Comparison of ENCODE assay signal across 24 cellular contexts in the genomic region with DNA sequence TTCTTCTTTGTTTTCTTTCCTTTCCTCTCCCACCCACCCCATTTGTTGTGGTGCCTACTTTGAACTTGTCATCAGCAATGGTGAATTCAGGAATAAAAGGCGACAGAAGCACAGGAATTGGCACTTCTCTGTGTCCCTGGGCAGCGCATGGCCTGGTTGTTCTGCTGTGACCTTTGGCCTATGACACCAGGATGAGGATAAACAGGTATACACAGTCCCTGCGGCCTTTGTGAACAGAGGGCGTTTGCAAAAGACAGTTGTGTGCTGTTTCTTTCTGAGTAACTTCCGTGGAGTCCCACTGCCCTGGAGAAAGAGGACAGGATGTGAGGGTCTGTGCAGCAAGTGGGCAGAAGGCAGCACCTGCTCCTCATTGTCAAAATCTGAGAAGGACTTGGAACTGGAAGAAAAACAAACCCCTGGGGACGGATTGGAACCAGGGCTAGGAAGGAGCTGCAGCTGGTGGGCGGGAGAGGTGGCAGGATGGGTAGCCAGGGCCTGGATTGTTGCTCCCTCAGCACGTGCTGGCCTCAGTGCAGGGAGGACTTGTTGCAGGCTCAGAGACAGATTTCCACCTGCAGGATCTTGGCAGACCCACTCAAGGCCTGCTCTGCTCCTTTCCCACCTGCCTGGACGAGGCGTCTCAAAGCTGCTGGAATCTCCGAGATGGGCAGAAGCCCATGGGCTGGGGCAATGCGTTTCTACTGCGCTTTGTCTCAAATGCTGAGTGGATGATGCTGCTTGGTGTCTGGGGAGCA.
"Had no signal": no experiment of that assay in that cellular context is flagged by ENCODE, and none has a peak within 500 bp of the region (broad histone marks: within the 10 kb centered on the region; RNA-seq: fewer than 3 reads in every experiment).

No MANE protein-coding gene starts in this region.

- H3K27ac ChIP-seq: cardiac muscle cell, left lung, parathyroid adenoma had no signal

- H3K9me3 ChIP-seq: left lung, thyroid gland had no signal

- H3K4me3 ChIP-seq: cardiac muscle cell, left lung, thyroid gland had no signal

- H3K27me3 Mint-ChIP-seq: activated naive CD8-positive, alpha-beta T cell treated with anti-CD3 and anti-CD28 coated beads for 36 hours had no signal

- ATAC-seq: activated CD4-positive, alpha-beta T cell treated with anti-CD3 and anti-CD28 coated beads for 36 hours; activated T-cell treated with anti-CD3 and anti-CD28 coated beads, Interleukin-2, amount 50 U/mL, for 4 hours; left lung; natural killer cell treated with Interleukin-12 subunit alpha and Interleukin-12 subunit beta and Interleukin-15 and Interleukin-18, amount 100 ng/mL, for 72 hours; right cardiac atrium; T-helper 17 cell had no signal

- H3K36me3 ChIP-seq: cardiac muscle cell, left lung, thyroid gland had no signal

- H3K9me3 Mint-ChIP-seq: activated B cell treated with CpG ODN at 0.5 μM for 24 hours; activated naive CD8-positive, alpha-beta T cell treated with anti-CD3 and anti-CD28 coated beads for 36 hours; activated T-cell treated with anti-CD3 and anti-CD28 coated beads, Interleukin-2, amount 50 U/mL, for 4 hours; activated T-helper 2 cell treated with anti-CD3 and anti-CD28 coated beads, Interferon-gamma antibody, Interleukin-2, Interleukin-4, amounts not matched to agents 10 μg/mL and 5 μg/mL and 100 μg/mL, durations not matched to agents 14 hours and 24 hours and 36 hours; dendritic cell treated with granulocyte-macrophage colony-stimulating factor and Interleukin-4, amounts not matched to agents 40 ng/mL and 50 ng/mL, for 4 days; natural killer cell treated with Interleukin-12 subunit alpha and Interleukin-12 subunit beta and Interleukin-15 and Interleukin-18, amount 100 ng/mL, for 72 hours; stimulated activated naive CD8-positive, alpha-beta T cell treated with anti-CD3 and anti-CD28 coated beads, Interleukin-15, Interleukin-2, amounts not matched to agents 100 ng/mL and 50 ng/mL, for 24 hours had no signal

- H3K4me3 Mint-ChIP-seq: activated B cell treated with CpG ODN at 0.5 μM for 24 hours; activated CD4-positive, alpha-beta T cell treated with anti-CD3 and anti-CD28 coated beads for 36 hours; activated naive CD8-positive, alpha-beta T cell treated with anti-CD3 and anti-CD28 coated beads for 36 hours; activated T-cell treated with anti-CD3 and anti-CD28 coated beads, Interleukin-2, amount 50 U/mL, for 4 hours; dendritic cell treated with granulocyte-macrophage colony-stimulating factor and Interleukin-4, amounts not matched to agents 40 ng/mL and 50 ng/mL, for 4 days; natural killer cell treated with Interleukin-12 subunit alpha and Interleukin-12 subunit beta and Interleukin-15 and Interleukin-18, amount 100 ng/mL, for 72 hours; stimulated activated naive CD8-positive, alpha-beta T cell treated with anti-CD3 and anti-CD28 coated beads, Interleukin-15, Interleukin-2, amounts not matched to agents 100 ng/mL and 50 ng/mL, for 24 hours; T-helper 17 cell had no signal

- H3K27ac Mint-ChIP-seq: activated B cell treated with CpG ODN at 0.5 μM for 24 hours; activated CD4-positive, alpha-beta T cell treated with anti-CD3 and anti-CD28 coated beads for 36 hours; activated naive CD8-positive, alpha-beta T cell treated with anti-CD3 and anti-CD28 coated beads for 36 hours; activated T-helper 2 cell treated with anti-CD3 and anti-CD28 coated beads, Interferon-gamma antibody, Interleukin-2, Interleukin-4, amounts not matched to agents 10 μg/mL and 5 μg/mL and 100 μg/mL, durations not matched to agents 14 hours and 24 hours and 36 hours; dendritic cell treated with granulocyte-macrophage colony-stimulating factor and Interleukin-4, amounts not matched to agents 40 ng/mL and 50 ng/mL, for 4 days; natural killer cell treated with Interleukin-12 subunit alpha and Interleukin-12 subunit beta and Interleukin-15 and Interleukin-18, amount 100 ng/mL, for 72 hours; stimulated activated naive CD8-positive, alpha-beta T cell treated with anti-CD3 and anti-CD28 coated beads, Interleukin-15, Interleukin-2, amounts not matched to agents 100 ng/mL and 50 ng/mL, for 24 hours; T-helper 17 cell had no signal

- H3K27me3 ChIP-seq: cardiac muscle cell, left lung, thyroid gland had no signal

- H3K36me3 Mint-ChIP-seq: activated naive CD8-positive, alpha-beta T cell treated with anti-CD3 and anti-CD28 coated beads for 36 hours; natural killer cell treated with Interleukin-12 subunit alpha and Interleukin-12 subunit beta and Interleukin-15 and Interleukin-18, amount 100 ng/mL, for 72 hours had no signal

- H3K4me1 ChIP-seq: left lung had no signal

- DNase-seq: activated B cell treated with CpG ODN at 0.5 μM for 24 hours; activated CD4-positive, alpha-beta T cell treated with anti-CD3 and anti-CD28 coated beads for 36 hours; activated CD4-positive, alpha-beta T cell treated with anti-CD3 and anti-CD28 coated beads, Interleukin-2, amount 50 U/mL, for 4 hours; activated CD8-positive, alpha-beta memory T cell treated with anti-CD3 and anti-CD28 coated beads for 24 hours; activated CD8-positive, alpha-beta memory T cell treated with anti-CD3 and anti-CD28 coated beads, Interleukin-2, amount 50 U/mL, for 48 hours; activated naive CD4-positive, alpha-beta T cell; activated naive CD8-positive, alpha-beta T cell treated with anti-CD3 and anti-CD28 coated beads for 36 hours; activated T-cell treated with anti-CD3 and anti-CD28 coated beads, Interleukin-2, amount 50 U/mL, for 4 hours; effector CD4-positive, alpha-beta T cell; erythroblast; foreskin fibroblast; left lung; mammary epithelial cell; nucleus accumbens; right cardiac atrium; stimulated activated CD4-positive, alpha-beta T cell treated with anti-CD3 and anti-CD28 coated beads, Interleukin-1b, Interleukin-23, amount 100 ng/mL, for 48 hours; T-helper 17 cell; thyroid gland had no signal

- H3K4me1 Mint-ChIP-seq: activated B cell treated with CpG ODN at 0.5 μM for 24 hours; activated CD4-positive, alpha-beta T cell treated with anti-CD3 and anti-CD28 coated beads for 36 hours; activated naive CD8-positive, alpha-beta T cell treated with anti-CD3 and anti-CD28 coated beads for 36 hours had no signal

- H3K9ac ChIP-seq: parathyroid adenoma had no signal
